ENCODE assay signal across 9 cellular contexts in genomic region chr7:150515248-150515647, GRCh38. TPM values are rescaled to one million over a fixed set of nuclear protein-coding genes. Genes with fewer than 3 reads are reported as not detected.
DNase-seq lines count a peak whose midpoint lies in the region; ATAC-seq and TF ChIP-seq lines count a peak whose summit lies in the region.
"Had no signal": no experiment of that assay in that cellular context is flagged by ENCODE, and none has a peak within 500 bp of the region (broad histone marks: within the 10 kb centered on the region; RNA-seq: fewer than 3 reads in every experiment).

No MANE protein-coding gene starts in this region.

- H3K36me3 Mint-ChIP-seq in activated CD8-positive, alpha-beta memory T cell treated with anti-CD3 and anti-CD28 coated beads, Interleukin-2, amount 10 ng/mL, durations not matched to agents 7 days and 5 days: peaks cover 55% of the 10 kb centered on the region

- intact Hi-C loops in thyroid gland (cut with DNase I): no loop called here

- CTCF ChIA-PET in activated CD8-positive, alpha-beta memory T cell treated with anti-CD3 and anti-CD28 coated beads, Interleukin-2, amount 10 ng/mL, durations not matched to agents 7 days and 5 days (lab: Charles Lee): interaction anchor here (0.7 to 4.4 kb wide), 18 partner anchors 9 to 240 kb away, joined by 3 to 69 read pairs (median 4); partner anchors contain the start of genes GIMAP1, GIMAP4, GIMAP5 and GIMAP6

- WGBS in thyroid gland, 2 donors: 73 to 78% methylated on average over 4 of the region's 4 CpGs

- H3K9me3 Mint-ChIP-seq in activated CD8-positive, alpha-beta memory T cell treated with anti-CD3 and anti-CD28 coated beads, Interleukin-2, amount 10 ng/mL, durations not matched to agents 7 days and 5 days (ENCODE audit: low read depth): peaks cover 3% of the 10 kb centered on the region

- H3K36me3 ChIP-seq in KOPT-K1 (ENCODE audit: insufficient read depth, low read length) (peaks cover 22% of the 10 kb centered on the region), thyroid gland (no peaks in the 10 kb centered on the region), BE2C (no peaks in the 10 kb centered on the region)

- no peaks in the 10 kb centered on the region for H3K27me3 Mint-ChIP-seq in activated CD8-positive, alpha-beta memory T cell treated with anti-CD3 and anti-CD28 coated beads, Interleukin-2, amount 10 ng/mL, durations not matched to agents 7 days and 5 days

- peak overlapping the region; percentile 99 for H3K27ac Mint-ChIP-seq in activated CD8-positive, alpha-beta memory T cell treated with anti-CD3 and anti-CD28 coated beads, Interleukin-2, amount 10 ng/mL, durations not matched to agents 7 days and 5 days

- H3K4me1 ChIP-seq in thyroid gland (peaks cover 0 to 6% of the 10 kb centered on the region in 2 donors), BE2C (no peaks in the 10 kb centered on the region)

- H3K27ac ChIP-seq in KOPT-K1 (ENCODE audit: low read depth, low read length, poor library complexity, severe bottlenecking) (peak overlapping the region; percentile 97), layer of hippocampus (ENCODE audit: low read depth, low read length) (peak overlapping the region; percentile 44), thyroid gland (peak overlapping the region; percentile 39 to 68 (median 65))

- TF ChIP-seq CTCF in thyroid gland (IDR thresholded peaks at IDR 0.05) (no peak), BE2C (IDR thresholded peaks at IDR 0.05; ENCODE audit: low read depth, low read length) (no peak)

- H3K9me3 ChIP-seq in KOPT-K1 (ENCODE audit: insufficient read depth, low read length, poor library complexity, severe bottlenecking) (peaks cover 16% of the 10 kb centered on the region), thyroid gland (no peaks in the 10 kb centered on the region), BE2C (no peaks in the 10 kb centered on the region)

- H3K4me3 ChIP-seq in thyroid gland (replicated peaks in 1 of 3) (peak overlapping the region in 1 of 3 donors; percentile 25), BE2C (ENCODE audit: low read depth, low read length) (no peak overlapping the region)

- H3K27me3 ChIP-seq in layer of hippocampus (ENCODE audit: control insufficient read depth, insufficient read depth, low read length) (no peaks in the 10 kb centered on the region), thyroid gland (no peaks in the 10 kb centered on the region), BE2C (peaks cover 30% of the 10 kb centered on the region)

- peak overlapping the region; percentile 100 for H3K4me3 Mint-ChIP-seq in activated CD8-positive, alpha-beta memory T cell treated with anti-CD3 and anti-CD28 coated beads, Interleukin-2, amount 10 ng/mL, durations not matched to agents 7 days and 5 days

- peak; percentile 14 for ATAC-seq in activated CD8-positive, alpha-beta memory T cell treated with anti-CD3 and anti-CD28 coated beads, Interleukin-2, amount 10 ng/mL, durations not matched to agents 7 days and 5 days

- no peak for TF ChIP-seq POLR2A in thyroid gland (IDR thresholded peaks at IDR 0.05)

- no peak for DNase-seq in activated CD8-positive, alpha-beta memory T cell treated with anti-CD3 and anti-CD28 coated beads, Interleukin-2, amount 10 ng/mL, durations not matched to agents 7 days and 5 days
- no peak for DNase-seq in activated CD8-positive, alpha-beta memory T cell treated with anti-CD3 and anti-CD28 coated beads, Interleukin-2, amount 50 U/mL, for 48 hours
- DNase-seq in thyroid gland (no peak), NCI-H69 (lab: John Stamatoyannopoulos, UW) (no peak), BE2C (no peak)
- no peak for DNase-seq in stimulated activated CD8-positive, alpha-beta memory T cell treated with anti-CD3 and anti-CD28 coated beads, Interleukin-4, amount 100 ng/mL, for 48 hours

- peaks cover 49% of the 10 kb centered on the region for H3K4me1 Mint-ChIP-seq in activated CD8-positive, alpha-beta memory T cell treated with anti-CD3 and anti-CD28 coated beads, Interleukin-2, amount 10 ng/mL, durations not matched to agents 7 days and 5 days

RNA-seq across cellular contexts. Expression of gene GIMAP7, which starts 0.6 kb away (rescaled TPM):
- 10 to 100 TPM; 49.9 to 89.7 TPM for total RNA-seq in activated CD8-positive, alpha-beta memory T cell treated with anti-CD3 and anti-CD28 coated beads, Interleukin-2, amount 10 ng/mL, durations not matched to agents 7 days and 5 days
- total RNA-seq in thyroid gland: 10 to 100 TPM; 12.4 to 35.2 (median 24.0) TPM
- polyA plus RNA-seq in BE2C (2012; ENCODE audit: insufficient read depth, insufficient read length, low read depth): not detected
- total RNA-seq: bronchial epithelial cell had no signal

RNA-seq across cellular contexts. Expression of gene GIMAP4, which starts 51.9 kb away (rescaled TPM):
- total RNA-seq in activated CD8-positive, alpha-beta memory T cell treated with anti-CD3 and anti-CD28 coated beads, Interleukin-2, amount 10 ng/mL, durations not matched to agents 7 days and 5 days: 100 to 1,000 TPM in 1 of 2 experiments, 10 to 100 TPM in 1; 60.5 to 145 TPM
- total RNA-seq in thyroid gland: 10 to 100 TPM; 22.1 to 78.6 (median 41.3) TPM
- polyA plus RNA-seq in BE2C (2012; ENCODE audit: insufficient read depth, insufficient read length, low read depth): not detected
- total RNA-seq: bronchial epithelial cell had no signal

Comparison
In these comparisons a context has a peak if more than half of its experiments do, and no peak if none do; other contexts are left out.
1. H3K27ac ChIP-seq: peak in every context shown above with its lines; median percentile 97 in KOPT-K1; 65 in thyroid gland; 44 in layer of hippocampus.